Comparison of ENCODE assay signal across 1 cellular context in the genomic region with DNA sequence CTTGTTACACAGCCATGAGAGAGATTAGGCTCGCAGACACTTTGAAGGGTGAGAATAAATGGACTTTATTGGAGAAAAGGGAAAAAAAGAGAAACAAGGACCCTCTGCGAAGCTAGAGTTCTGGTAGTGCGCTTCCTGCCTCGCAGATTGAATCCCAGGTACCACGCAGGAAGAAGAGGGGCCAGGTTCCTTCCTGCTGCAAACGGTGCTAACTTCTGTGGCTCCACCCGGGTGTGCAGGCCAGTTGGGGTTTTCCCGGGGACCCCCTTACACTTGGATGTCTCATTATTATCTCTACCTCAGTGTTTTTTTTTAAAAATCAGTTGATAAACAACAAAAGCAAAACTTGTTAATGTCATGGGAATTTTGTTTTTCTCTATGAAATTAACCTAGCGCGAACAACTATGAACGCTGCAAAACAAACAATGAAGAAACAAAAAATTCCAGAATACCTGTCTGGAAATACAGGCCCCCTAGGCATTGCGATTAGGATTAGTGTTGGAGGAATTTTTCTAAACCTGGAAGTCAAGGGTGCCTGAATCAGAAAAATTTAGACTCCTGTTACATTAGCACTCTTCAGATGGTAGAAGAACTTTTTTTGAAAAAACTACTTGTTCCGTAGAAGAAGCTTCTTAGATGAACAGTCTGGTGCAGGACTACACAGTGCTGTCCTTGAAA.
TF ChIP-seq lines count a peak whose summit lies in the region.

No MANE protein-coding gene starts in this region.

TF ChIP-seq in H1, 55 proteins besides CTCF, POLR2A, EP300 and RAD21:
- TF ChIP-seq POU5F1 (IDR thresholded peaks at IDR 0.05; ENCODE audit: low read depth, low read length) (no peak), EZH2 (IDR thresholded peaks at IDR 0.05; ENCODE audit: low read depth, low read length, severe bottlenecking) (no peak), TEAD4 (IDR thresholded peaks at IDR 0.05; ENCODE audit: low read depth, low read length) (no peak)
